ENCODE assay signal across 9 cellular contexts in the genomic region with DNA sequence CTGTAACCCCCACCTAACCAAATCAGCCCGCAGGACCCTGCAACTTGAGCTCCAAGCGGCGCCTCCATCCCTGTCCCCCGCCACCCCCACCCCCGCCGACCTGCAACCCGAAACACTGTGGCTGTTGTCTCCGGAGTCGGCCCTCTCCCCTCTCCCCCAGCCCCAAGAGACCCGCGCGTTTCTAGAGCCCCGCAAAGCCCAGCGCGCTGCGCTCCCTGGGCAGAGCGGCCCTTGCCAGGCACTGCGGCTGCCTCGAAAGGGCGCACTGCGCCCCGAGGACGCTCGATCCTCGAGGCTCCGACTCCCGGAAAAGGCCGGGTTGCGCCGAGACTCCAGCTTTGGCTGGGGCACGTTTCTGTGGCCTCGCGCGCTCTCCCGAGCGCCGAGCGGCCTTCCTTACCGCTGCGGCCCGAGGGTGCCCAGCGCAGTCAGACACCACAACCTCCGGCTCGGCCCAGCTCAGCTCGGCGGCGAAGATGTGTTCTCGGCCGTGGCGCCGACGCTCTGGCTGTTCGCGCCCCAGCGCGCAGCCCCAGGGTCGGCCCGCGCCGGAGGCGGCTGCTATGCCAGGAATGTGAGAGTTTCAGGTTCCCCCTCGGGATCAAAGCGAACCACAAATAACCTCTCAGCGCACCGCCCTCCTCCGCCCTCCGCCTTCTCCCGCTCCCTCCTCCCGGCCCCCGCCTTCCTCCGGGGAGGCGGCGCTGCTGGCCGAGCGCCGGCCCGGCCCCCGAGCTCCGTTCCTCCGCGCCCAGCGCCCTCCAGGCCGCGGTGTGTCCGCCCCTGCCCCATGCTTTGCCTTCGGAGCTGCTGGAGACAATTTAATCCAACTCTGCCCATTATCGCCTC. TPM values are rescaled to one million over a fixed set of nuclear protein-coding genes. Genes with fewer than 3 reads are reported as not detected.
A peak's percentile ranks its signal among the peaks of the same experiment; 100 is the strongest.
DNase-seq lines count a peak whose midpoint lies in the region; ATAC-seq and TF ChIP-seq lines count a peak whose summit lies in the region.
"Had no signal": no experiment of that assay in that cellular context is flagged by ENCODE, and none has a peak within 500 bp of the region (broad histone marks: within the 10 kb centered on the region; RNA-seq: fewer than 3 reads in every experiment).

A gene (minus strand): TSS at position 506 of the 849 bp plus-strand sequence. CDS start 3,014 bp downstream, outside the sequence.

- peak; percentile 42 to 50 for DNase-seq in NCI-H1930 (lab: John Stamatoyannopoulos, UW)
- peak; percentile 34 to 53 for DNase-seq in activated T-cell treated with anti-CD3 and anti-CD28 coated beads, Interleukin-2, amount 50 U/mL, for 48 hours
- DNase-seq in fibroblast of pulmonary artery (ENCODE audit: low read depth): peak; percentile 97
- DNase-seq in upper lobe of right lung: peak; percentile 93
- no peak for DNase-seq in activated CD4-positive, CD25-positive, alpha-beta regulatory T cell treated with anti-CD3 and anti-CD28 coated beads, Interleukin-2, amount 50 U/mL, for 72 hours

- peaks cover 11% of the 10 kb centered on the region; the same call in 1 of the 2 replicates for H4K20me1 ChIP-seq in BLaER1

- H3K9me3 ChIP-seq in BLaER1 (no peaks in the 10 kb centered on the region), muscle layer of colon (ENCODE audit: low read length) (no peaks in the 10 kb centered on the region), upper lobe of right lung (no peaks in the 10 kb centered on the region)

- TF ChIP-seq CTCF in fibroblast of pulmonary artery (IDR thresholded peaks at IDR 0.05; ENCODE audit: low read length, missing control alignments) (no peak), upper lobe of right lung (IDR thresholded peaks at IDR 0.05) (no peak)

- ATAC-seq in GM19351 (IDR thresholded peaks at IDR 0.05; ENCODE audit: unreplicated experiment) (peak; percentile 69), upper lobe of right lung (peak; percentile 85)

- H3K4me1 ChIP-seq in BLaER1 (peaks cover 51% of the 10 kb centered on the region), muscle layer of colon (ENCODE audit: insufficient read depth, low read length) (peaks cover 41% of the 10 kb centered on the region), upper lobe of right lung (peaks cover 43% of the 10 kb centered on the region)

- no peaks in the 10 kb centered on the region for H3K36me3 ChIP-seq in BLaER1
- peaks cover 32% of the 10 kb centered on the region for H3K36me3 ChIP-seq in muscle layer of colon (ENCODE audit: insufficient read depth, low read length)
- peaks cover 21% of the 10 kb centered on the region for H3K36me3 ChIP-seq in upper lobe of right lung

- intact Hi-C loops in upper lobe of right lung (cut with DNase I): loop anchor here (5.0 to 10.0 kb wide), 2 partner anchors 62 to 91 kb away; no protein-coding TSS in a partner anchor

- H3K9ac ChIP-seq in BLaER1: peak within 1 kb of the TSS; percentile 62
- peak within 1 kb of the TSS; percentile 81 for H3K9ac ChIP-seq in muscle layer of colon (ENCODE audit: low read length)

- H3K27ac ChIP-seq in BLaER1 (peak within 1 kb of the TSS; percentile 62; the same call in 1 of the 2 replicates), muscle layer of colon (ENCODE audit: low read depth, low read length) (peak within 1 kb of the TSS; percentile 72), upper lobe of right lung (peak within 1 kb of the TSS; percentile 97)

- H3K4me3 ChIP-seq in BLaER1 (peak within 1 kb of the TSS; percentile 67), fibroblast of pulmonary artery (replicated peaks; ENCODE audit: low read depth, low read length) (peak within 1 kb of the TSS; percentile 88), muscle layer of colon (ENCODE audit: low read depth in 1 of 2, low read length in 2 of 2) (peak within 1 kb of the TSS; percentile 76 to 90), upper lobe of right lung (peak within 1 kb of the TSS; percentile 82)

- H3K27me3 ChIP-seq in BLaER1 (peaks cover 32% of the 10 kb centered on the region), muscle layer of colon (ENCODE audit: control insufficient read depth in 1 of 2, insufficient read depth in 2 of 2, low read length in 2 of 2) (no peaks in the 10 kb centered on the region), upper lobe of right lung (no peaks in the 10 kb centered on the region)

- H3K4me2 ChIP-seq in BLaER1: peak within 1 kb of the TSS; percentile 98

RNA-seq across cellular contexts. Expression of the gene that starts here (rescaled TPM):
- 119 TPM for total RNA-seq in upper lobe of right lung
- total RNA-seq: T-helper 1 cell treated with Interleukin-12 subunit alpha and Interleukin-12 subunit beta and Interleukin-4 antibody, amounts not matched to agents 30 ng/mL and 1 ng/mL, for 36 hours had no signal
